1 cellular context compared by ENCODE assay signal in genomic region chr1:19616489-19616888, GRCh38.
TF ChIP-seq lines count a peak whose summit lies in the region.

No MANE protein-coding gene starts in this region.

TF ChIP-seq in HEK293, 187 proteins besides CTCF, POLR2A, EP300 and RAD21 (continued from another document):
- TF ChIP-seq, protein P1, sequence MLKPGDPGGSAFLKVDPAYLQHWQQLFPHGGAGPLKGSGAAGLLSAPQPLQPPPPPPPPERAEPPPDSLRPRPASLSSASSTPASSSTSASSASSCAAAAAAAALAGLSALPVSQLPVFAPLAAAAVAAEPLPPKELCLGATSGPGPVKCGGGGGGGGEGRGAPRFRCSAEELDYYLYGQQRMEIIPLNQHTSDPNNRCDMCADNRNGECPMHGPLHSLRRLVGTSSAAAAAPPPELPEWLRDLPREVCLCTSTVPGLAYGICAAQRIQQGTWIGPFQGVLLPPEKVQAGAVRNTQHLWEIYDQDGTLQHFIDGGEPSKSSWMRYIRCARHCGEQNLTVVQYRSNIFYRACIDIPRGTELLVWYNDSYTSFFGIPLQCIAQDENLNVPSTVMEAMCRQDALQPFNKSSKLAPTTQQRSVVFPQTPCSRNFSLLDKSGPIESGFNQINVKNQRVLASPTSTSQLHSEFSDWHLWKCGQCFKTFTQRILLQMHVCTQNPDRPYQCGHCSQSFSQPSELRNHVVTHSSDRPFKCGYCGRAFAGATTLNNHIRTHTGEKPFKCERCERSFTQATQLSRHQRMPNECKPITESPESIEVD (tag by site-specific recombination; IDR thresholded peaks at IDR 0.05) = peak; percentile 99
- no peak for TF ChIP-seq SP2 (tag by site-specific recombination; IDR thresholded peaks at IDR 0.05)
- TF ChIP-seq ZNF214 (tag by site-specific recombination; IDR thresholded peaks at IDR 0.05; ENCODE audit: borderline replicate concordance) = no peak
- TF ChIP-seq ZSCAN5A (tag by site-specific recombination; IDR thresholded peaks at IDR 0.05) = no peak
- TF ChIP-seq, protein P2, sequence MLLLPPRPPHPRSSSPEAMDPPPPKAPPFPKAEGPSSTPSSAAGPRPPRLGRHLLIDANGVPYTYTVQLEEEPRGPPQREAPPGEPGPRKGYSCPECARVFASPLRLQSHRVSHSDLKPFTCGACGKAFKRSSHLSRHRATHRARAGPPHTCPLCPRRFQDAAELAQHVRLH (tag by site-specific recombination; IDR thresholded peaks at IDR 0.05) = no peak
- no peak for TF ChIP-seq ZNF664 (tag by site-specific recombination; IDR thresholded peaks at IDR 0.05)
- TF ChIP-seq ZNF792 (tag by site-specific recombination; IDR thresholded peaks at IDR 0.05) = no peak
- TF ChIP-seq ZNF548 (tag by site-specific recombination; IDR thresholded peaks at IDR 0.05) = no peak
